1 cellular context compared by ENCODE assay signal in the genomic region with DNA sequence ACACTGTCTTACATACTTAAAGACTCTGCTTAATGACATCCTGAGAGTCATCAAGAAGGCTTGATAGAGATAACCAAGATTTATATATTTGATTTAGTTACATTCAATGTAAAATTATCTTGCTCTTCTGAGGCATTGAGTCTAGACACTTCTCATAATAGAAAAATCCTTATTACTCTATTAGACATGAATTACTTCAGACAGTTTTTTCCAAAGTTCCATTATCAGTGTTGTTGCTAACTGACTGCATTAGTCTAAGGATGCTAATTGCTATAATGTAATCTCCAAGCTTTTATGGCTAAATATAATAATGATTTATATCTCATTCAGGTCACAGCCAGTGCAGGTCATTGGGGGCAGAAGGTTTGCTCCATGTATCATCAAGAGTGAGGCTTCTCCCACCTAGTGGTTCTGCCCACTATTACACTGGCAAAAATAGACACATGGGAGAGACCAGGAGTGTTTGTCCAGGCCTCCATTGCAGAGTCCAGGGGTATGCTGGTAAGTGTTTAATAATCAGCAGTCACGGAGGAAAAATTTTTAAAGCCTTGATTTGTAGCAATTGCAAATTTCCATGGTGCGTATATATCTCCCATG.
TF ChIP-seq lines count a peak whose summit lies in the region.

No MANE protein-coding gene starts in this region.

TF ChIP-seq in GM12878, 131 proteins besides CTCF, POLR2A, EP300 and RAD21:
- TF ChIP-seq MTA2 (IDR thresholded peaks at IDR 0.05; ENCODE audit: low read depth) (no peak), POLR2AphosphoS5 (IDR thresholded peaks at IDR 0.05; ENCODE audit: low read length) (no peak), SP1 (IDR thresholded peaks at IDR 0.05; ENCODE audit: low read depth, low read length) (no peak), ZBED1 (IDR thresholded peaks at IDR 0.05; ENCODE audit: borderline replicate concordance) (no peak), BCL11A (IDR thresholded peaks at IDR 0.05; ENCODE audit: low read depth, low read length) (no peak), EGR1 (IDR thresholded peaks at IDR 0.05; ENCODE audit: borderline replicate concordance in 1 of 2, low read depth in 2 of 2, low read length in 2 of 2) (no peak), NBN (IDR thresholded peaks at IDR 0.05) (no peak), ZNF207 (IDR thresholded peaks at IDR 0.05; ENCODE audit: borderline replicate concordance) (no peak), HCFC1 (IDR thresholded peaks at IDR 0.05; ENCODE audit: low read length) (no peak), BMI1 (IDR thresholded peaks at IDR 0.05; ENCODE audit: borderline replicate concordance) (no peak), ZNF622 (IDR thresholded peaks at IDR 0.05) (no peak)
- TF ChIP-seq, protein P1, sequence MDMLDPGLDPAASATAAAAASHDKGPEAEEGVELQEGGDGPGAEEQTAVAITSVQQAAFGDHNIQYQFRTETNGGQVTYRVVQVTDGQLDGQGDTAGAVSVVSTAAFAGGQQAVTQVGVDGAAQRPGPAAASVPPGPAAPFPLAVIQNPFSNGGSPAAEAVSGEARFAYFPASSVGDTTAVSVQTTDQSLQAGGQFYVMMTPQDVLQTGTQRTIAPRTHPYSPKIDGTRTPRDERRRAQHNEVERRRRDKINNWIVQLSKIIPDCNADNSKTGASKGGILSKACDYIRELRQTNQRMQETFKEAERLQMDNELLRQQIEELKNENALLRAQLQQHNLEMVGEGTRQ (IDR thresholded peaks at IDR 0.05; ENCODE audit: borderline replicate concordance, low read depth, low read length), result no peak
- TF ChIP-seq, protein P2, sequence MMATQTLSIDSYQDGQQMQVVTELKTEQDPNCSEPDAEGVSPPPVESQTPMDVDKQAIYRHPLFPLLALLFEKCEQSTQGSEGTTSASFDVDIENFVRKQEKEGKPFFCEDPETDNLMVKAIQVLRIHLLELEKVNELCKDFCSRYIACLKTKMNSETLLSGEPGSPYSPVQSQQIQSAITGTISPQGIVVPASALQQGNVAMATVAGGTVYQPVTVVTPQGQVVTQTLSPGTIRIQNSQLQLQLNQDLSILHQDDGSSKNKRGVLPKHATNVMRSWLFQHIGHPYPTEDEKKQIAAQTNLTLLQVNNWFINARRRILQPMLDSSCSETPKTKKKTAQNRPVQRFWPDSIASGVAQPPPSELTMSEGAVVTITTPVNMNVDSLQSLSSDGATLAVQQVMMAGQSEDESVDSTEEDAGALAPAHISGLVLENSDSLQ (IDR thresholded peaks at IDR 0.05), result no peak
- TF ChIP-seq, protein P3, sequence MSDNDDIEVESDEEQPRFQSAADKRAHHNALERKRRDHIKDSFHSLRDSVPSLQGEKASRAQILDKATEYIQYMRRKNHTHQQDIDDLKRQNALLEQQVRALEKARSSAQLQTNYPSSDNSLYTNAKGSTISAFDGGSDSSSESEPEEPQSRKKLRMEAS (IDR thresholded peaks at IDR 0.05; ENCODE audit: low read depth, low read length), result no peak
TF ChIP-seq in GM12878: peak in this region for 0.
